ENCODE assay signal across 8 cellular contexts in the genomic region with DNA sequence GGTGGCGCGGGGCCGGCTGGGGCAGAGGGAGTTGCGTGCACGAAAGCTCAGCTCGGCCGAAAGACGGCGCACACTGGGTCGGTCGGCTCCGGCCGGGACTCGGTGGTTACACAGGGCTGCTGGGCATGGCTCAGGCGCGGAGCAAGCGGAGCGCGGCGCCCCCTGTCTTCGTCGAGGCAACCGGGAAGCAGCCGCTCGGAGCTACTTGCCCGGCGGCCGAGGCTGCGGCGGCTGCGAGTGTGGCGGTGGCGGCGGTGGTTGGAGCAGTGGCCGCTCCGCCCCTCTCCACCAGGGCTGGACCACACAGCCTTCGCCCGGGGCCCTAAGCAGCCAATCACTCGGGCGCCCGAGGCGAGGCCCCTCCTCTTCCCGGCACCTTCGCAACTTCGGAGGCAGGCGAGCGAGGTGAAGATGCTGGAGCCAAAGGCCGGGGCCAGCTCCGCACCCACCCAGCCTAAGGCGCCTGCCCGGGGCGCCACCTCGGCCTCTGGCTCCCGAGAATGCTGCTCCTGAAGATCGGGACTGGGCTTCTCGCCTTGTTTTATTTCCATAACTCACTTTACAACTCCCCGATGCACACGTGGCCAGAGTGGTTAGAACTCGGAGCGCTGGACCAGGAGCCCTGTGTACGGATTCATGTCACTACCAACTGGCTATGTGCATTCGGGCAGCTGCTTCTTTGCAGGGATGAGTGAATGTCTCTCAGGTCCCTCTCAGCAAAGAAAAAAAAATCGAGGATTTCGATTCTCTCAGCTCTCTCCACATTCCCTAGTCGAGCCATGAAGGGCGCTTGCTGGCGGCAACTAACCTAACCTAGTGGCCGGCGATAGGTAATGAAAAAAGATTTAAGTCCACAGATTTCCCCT. TPM values are rescaled to one million over a fixed set of nuclear protein-coding genes. Genes with fewer than 3 reads are reported as not detected.
DNase-seq lines count a peak whose midpoint lies in the region; ATAC-seq, FAIRE-seq and TF ChIP-seq lines count a peak whose summit lies in the region.

A gene (minus strand): TSS at position 241 of the 866 bp plus-strand sequence. CDS start 241 bp downstream, outside the sequence.

- peak within 1 kb of the TSS; percentile 70 for H3K27ac Mint-ChIP-seq in HFFc6
- H3K27ac Mint-ChIP-seq in activated naive CD8-positive, alpha-beta T cell treated with anti-CD3 and anti-CD28 coated beads, Interleukin-2, amount 10 ng/mL, durations not matched to agents 7 days and 5 days, result no peak within 1 kb of the TSS

- no peaks in the 10 kb centered on the region for H3K9me3 Mint-ChIP-seq in HFFc6
- H3K9me3 Mint-ChIP-seq in activated naive CD8-positive, alpha-beta T cell treated with anti-CD3 and anti-CD28 coated beads, Interleukin-2, amount 10 ng/mL, durations not matched to agents 7 days and 5 days, result no peaks in the 10 kb centered on the region

- no peak within 1 kb of the TSS for H3K27ac ChIP-seq in SK-N-MC
- peak within 1 kb of the TSS in 2 of 4 donors; percentile 8 to 12 for H3K27ac ChIP-seq in pancreas

- H3K4me1 Mint-ChIP-seq in HFFc6 (ENCODE audit: low read depth), result peaks cover 52% of the 10 kb centered on the region
- H3K4me1 Mint-ChIP-seq in activated naive CD8-positive, alpha-beta T cell treated with anti-CD3 and anti-CD28 coated beads, Interleukin-2, amount 10 ng/mL, durations not matched to agents 7 days and 5 days, result peaks cover 14% of the 10 kb centered on the region

- DNase-seq in HFFc6 (peak; percentile 90), MV-4-11 (lab: John Stamatoyannopoulos, UW) (peak; percentile 74), SK-N-MC (ENCODE audit: low read depth, low spot score) (no peak), cardiac septum (ENCODE audit: low spot score) (peak; percentile 92), pancreas (peak; percentile 85 to 94 (median 90)), cortex of kidney (lab: John Stamatoyannopoulos, UW) (no peak)
- peak; percentile 73 for DNase-seq in activated naive CD8-positive, alpha-beta T cell treated with anti-CD3 and anti-CD28 coated beads, Interleukin-2, amount 10 ng/mL, durations not matched to agents 7 days and 5 days

- peak within 1 kb of the TSS; percentile 87 for H3K4me3 Mint-ChIP-seq in HFFc6
- peak within 1 kb of the TSS; percentile 69 for H3K4me3 Mint-ChIP-seq in activated naive CD8-positive, alpha-beta T cell treated with anti-CD3 and anti-CD28 coated beads, Interleukin-2, amount 10 ng/mL, durations not matched to agents 7 days and 5 days

- H3K9me3 ChIP-seq in SK-N-MC (ENCODE audit: low read depth, low read length) (no peaks in the 10 kb centered on the region), pancreas (no peaks in the 10 kb centered on the region)

- H3K36me3 ChIP-seq in SK-N-MC (ENCODE audit: insufficient read depth, low read length) (no peaks in the 10 kb centered on the region), pancreas (no peaks in the 10 kb centered on the region)

- intact Hi-C loops in cardiac septum (cut with DNase I) (loop anchor here (2.0 to 5.0 kb wide), 2 partner anchors 117 to 137 kb away; no protein-coding TSS in a partner anchor), pancreas (cut with DNase I) (loop anchor here in 2 of 3 donors (5.0 to 10.0 kb wide), 2 partner anchors 119 to 122 kb away; no protein-coding TSS in a partner anchor)

- no peak within 1 kb of the TSS for H3K9ac ChIP-seq in SK-N-MC (ENCODE audit: insufficient read length)

- H3K4me3 ChIP-seq in SK-N-MC (peak within 1 kb of the TSS; percentile 72), pancreas (peak within 1 kb of the TSS; percentile 26 to 70 (median 40))

- 2% methylated on average over 54 to 69 of the region's 69 CpGs for WGBS in pancreas, 2 donors

- peaks cover 0 to 8% (median 7%) of the 10 kb centered on the region in 3 donors for H3K4me1 ChIP-seq in pancreas

- peak; percentile 76 for ATAC-seq in activated naive CD8-positive, alpha-beta T cell treated with anti-CD3 and anti-CD28 coated beads, Interleukin-2, amount 10 ng/mL, durations not matched to agents 7 days and 5 days (ENCODE audit: low read depth)
- peak; percentile 93 to 97 (median 94) for ATAC-seq in pancreas

- no peaks in the 10 kb centered on the region for H3K27me3 ChIP-seq in pancreas

- TF ChIP-seq CTCF in GM12872 (IDR thresholded peaks at IDR 0.05; ENCODE audit: insufficient read depth, low read depth, low read length), result peak; percentile 42
- peak; percentile 84 for TF ChIP-seq CTCF in HFFc6 (IDR thresholded peaks at IDR 0.05)
- TF ChIP-seq CTCF in pancreas (IDR thresholded peaks at IDR 0.05), result peak; percentile 55 to 61 (median 58)

- peaks cover 7% of the 10 kb centered on the region; the same call in 1 of the 2 replicates for H3K36me3 Mint-ChIP-seq in HFFc6 (ENCODE audit: low read depth)
- H3K36me3 Mint-ChIP-seq in activated naive CD8-positive, alpha-beta T cell treated with anti-CD3 and anti-CD28 coated beads, Interleukin-2, amount 10 ng/mL, durations not matched to agents 7 days and 5 days, result peaks cover 8% of the 10 kb centered on the region

- FAIRE-seq in pancreas (lab: Jason Lieb, UNC), result no peak

- POLR2A ChIA-PET in activated naive CD8-positive, alpha-beta T cell treated with anti-CD3 and anti-CD28 coated beads, Interleukin-2, amount 10 ng/mL, durations not matched to agents 7 days and 5 days (lab: Charles Lee), result interaction anchor here (1.2 to 1.3 kb wide), 2 partner anchors 9 to 73 kb away, joined by 3 read pairs; no protein-coding TSS in a partner anchor

- H3K27me3 Mint-ChIP-seq in HFFc6 (ENCODE audit: insufficient read depth), result peaks cover 5% of the 10 kb centered on the region; the same call in 1 of the 2 replicates
- H3K27me3 Mint-ChIP-seq in activated naive CD8-positive, alpha-beta T cell treated with anti-CD3 and anti-CD28 coated beads, Interleukin-2, amount 10 ng/mL, durations not matched to agents 7 days and 5 days, result peaks cover 54% of the 10 kb centered on the region

RNA-seq across cellular contexts. Expression of the gene that starts here (rescaled TPM):
- total RNA-seq in HFFc6 (2021; fragmentation: NEBNext Ultra II Directional; extraction: Animal tissue kit (Norgen Biotek cat#: 25700)), result under 1 TPM; 0.08 to 0.45 (median 0.24) TPM
- not detected for total RNA-seq in activated naive CD8-positive, alpha-beta T cell treated with anti-CD3 and anti-CD28 coated beads, Interleukin-2, amount 10 ng/mL, durations not matched to agents 7 days and 5 days
- 3.8 TPM for total RNA-seq in cardiac septum
- total RNA-seq in pancreas, result under 1 TPM; 0.14 to 0.97 (median 0.27) TPM
- under 1 TPM; 0.23 to 0.59 TPM for polyA plus RNA-seq in pancreas

Comparison
In these comparisons a context has a peak if more than half of its experiments do, and no peak if none do; other contexts are left out.
1. Peak in DNase-seq in HFFc6; RNA of the gene not detected or under 1 TPM.
2. Peak in DNase-seq and ATAC-seq in activated naive CD8-positive, alpha-beta T cell treated with anti-CD3 and anti-CD28 coated beads, Interleukin-2, amount 10 ng/mL, durations not matched to agents 7 days and 5 days; RNA of the gene not detected or under 1 TPM.
3. Peak in DNase-seq, ATAC-seq and H3K4me3 ChIP-seq in pancreas; RNA of the gene not detected or under 1 TPM.
4. DNase-seq: peak in MV-4-11 (single experiment) and cardiac septum (single experiment); none in SK-N-MC (single experiment) and cortex of kidney (single experiment).
5. Peak in every context shown above with its lines, with median percentiles within 50 percentile points of each other: CTCF ChIP-seq.